12 cellular contexts compared by ENCODE assay signal in the genomic region with DNA sequence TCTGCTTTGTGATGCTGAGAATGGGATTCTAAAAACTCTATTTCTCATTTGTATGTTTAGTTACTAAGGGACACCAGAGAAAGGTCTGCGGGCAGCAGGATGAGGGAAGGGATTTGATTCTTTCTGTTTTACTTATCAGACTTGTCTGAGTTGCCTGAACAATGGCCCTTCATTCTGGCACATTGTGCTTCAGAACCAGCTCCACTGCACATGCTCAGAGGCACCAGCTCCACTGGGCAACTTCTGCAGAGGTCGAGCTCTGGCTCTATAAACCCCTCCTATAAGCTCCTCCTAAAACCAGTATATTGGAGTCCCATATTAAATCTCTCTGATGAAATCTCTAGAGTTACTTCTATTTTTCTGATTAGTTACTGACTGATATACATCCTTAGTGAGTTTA.
DNase-seq lines count a peak whose midpoint lies in the region.
"Had no signal": no experiment of that assay in that cellular context is flagged by ENCODE, and none has a peak within 500 bp of the region (broad histone marks: within the 10 kb centered on the region; RNA-seq: fewer than 3 reads in every experiment).

No MANE protein-coding gene starts in this region.

- no peaks in the 10 kb centered on the region for H3K27me3 ChIP-seq in neuron (ENCODE audit: insufficient read depth, low read length)
- H3K27me3 ChIP-seq in effector memory CD4-positive, alpha-beta T cell (replicated peaks; ENCODE audit: control insufficient read depth, insufficient read depth, low read length, poor library complexity, severe bottlenecking) = no peaks in the 10 kb centered on the region

- peaks cover 3% of the 10 kb centered on the region for H3K4me1 ChIP-seq in neuron (ENCODE audit: insufficient read depth, low read length)
- H3K4me1 ChIP-seq in effector memory CD4-positive, alpha-beta T cell (ENCODE audit: control insufficient read depth, insufficient read depth, low read length, poor library complexity, severe bottlenecking) = no peaks in the 10 kb centered on the region

- peak overlapping the region; percentile 43 for H2AFZ ChIP-seq in neuron (ENCODE audit: low read depth, low read length)

- no peak overlapping the region for H3K27ac ChIP-seq in substantia nigra (ENCODE audit: low read depth, low read length, poor library complexity, severe bottlenecking)
- H3K27ac ChIP-seq in effector memory CD4-positive, alpha-beta T cell (ENCODE audit: insufficient read depth, low read length, poor library complexity, severe bottlenecking) = no peak overlapping the region
- H3K27ac ChIP-seq: C4-2B had no signal

- H3K36me3 ChIP-seq in neuron (ENCODE audit: insufficient read depth, low read length) = no peaks in the 10 kb centered on the region
- no peaks in the 10 kb centered on the region for H3K36me3 ChIP-seq in effector memory CD4-positive, alpha-beta T cell (ENCODE audit: control insufficient read depth, insufficient read depth, low read length)

- peak in 8 of 14 donors; percentile 0 to 11 (median 3) for DNase-seq in C1 segment of cervical spinal cord (lab: John Stamatoyannopoulos, UW)
- peak; percentile 3 to 10 for DNase-seq in hippocampal formation (lab: John Stamatoyannopoulos, UW)
- peak in 29 of 49 donors; percentile 0 to 31 (median 3) for DNase-seq in substantia nigra (lab: John Stamatoyannopoulos, UW)
- no peak for DNase-seq in HCEC 1CT
- DNase-seq in effector memory CD4-positive, alpha-beta T cell = no peak
- no peak for DNase-seq in cerebellar nuclear complex (lab: John Stamatoyannopoulos, UW)
- DNase-seq: ACHN; CD4-positive, alpha-beta memory T cell; DND-41; GF-D8 had no signal

- H3K4me3 ChIP-seq in neuron (ENCODE audit: low read length) = no peak overlapping the region
- H3K4me3 ChIP-seq in effector memory CD4-positive, alpha-beta T cell (ENCODE audit: insufficient read depth, low read depth, low read length, poor library complexity, severe bottlenecking) = no peak overlapping the region

- H3K9me3 ChIP-seq in neuron (ENCODE audit: low read length) = no peaks in the 10 kb centered on the region
- no peaks in the 10 kb centered on the region for H3K9me3 ChIP-seq in effector memory CD4-positive, alpha-beta T cell (ENCODE audit: control insufficient read depth, low read length)

Comparison
In these comparisons a context has a peak if more than half of its experiments do, and no peak if none do; other contexts are left out.
1. DNase-seq: peak in C1 segment of cervical spinal cord (8 of 14), hippocampal formation (2 of 2) and substantia nigra (29 of 49); none in HCEC 1CT (single experiment), effector memory CD4-positive, alpha-beta T cell (0 of 3) and cerebellar nuclear complex (0 of 2).